7 cellular contexts compared by ENCODE assay signal in genomic region chr12:34033628-34034296, GRCh38.
DNase-seq lines count a peak whose midpoint lies in the region; ATAC-seq and TF ChIP-seq lines count a peak whose summit lies in the region.

No MANE protein-coding gene starts in this region.

- H3K9ac ChIP-seq in MM.1S (ENCODE audit: low read length) = no peak overlapping the region

- H3K4me3 ChIP-seq in GM06990 (replicated peaks; ENCODE audit: low read depth, low read length) (no peak overlapping the region), MM.1S (ENCODE audit: low read length) (no peak overlapping the region), cardiac fibroblast (replicated peaks in 1 of 2; ENCODE audit: low read depth in 2 of 2, low read length in 2 of 2) (no peak overlapping the region)

- ATAC-seq in HG03469 (IDR thresholded peaks at IDR 0.05; ENCODE audit: unreplicated experiment) = no peak

- no peaks in the 10 kb centered on the region for H3K27me3 Mint-ChIP-seq in nephron progenitor cell (ENCODE audit: low read depth, poor library complexity)

- H3K36me3 Mint-ChIP-seq in nephron progenitor cell (ENCODE audit: low read depth) = peaks cover 6% of the 10 kb centered on the region

- H3K27me3 ChIP-seq in GM06990 (replicated peaks; ENCODE audit: control insufficient read depth, insufficient read depth, low read length) = no peaks in the 10 kb centered on the region
- no peaks in the 10 kb centered on the region for H3K27me3 ChIP-seq in MM.1S (replicated peaks; ENCODE audit: insufficient read depth, low read length)

- H3K9me3 ChIP-seq in MM.1S (replicated peaks; ENCODE audit: insufficient read depth, low read length) = no peaks in the 10 kb centered on the region

- H3F3A ChIP-seq in MM.1S (ENCODE audit: insufficient read depth, low read length) = no peaks in the 10 kb centered on the region

- no peaks in the 10 kb centered on the region for H3K79me2 ChIP-seq in MM.1S (ENCODE audit: low read length)

- TF ChIP-seq CTCF in GM06990 (IDR thresholded peaks at IDR 0.05; ENCODE audit: insufficient read depth, low read length, poor library complexity, severe bottlenecking) = peak; percentile 36
- peak; percentile 33 for TF ChIP-seq CTCF in MM.1S (IDR thresholded peaks at IDR 0.05; ENCODE audit: low read length)
- peak; percentile 46 for TF ChIP-seq CTCF in cardiac fibroblast (IDR thresholded peaks at IDR 0.05; ENCODE audit: low read depth, low read length)
- peak; percentile 50 for TF ChIP-seq CTCF in nephron progenitor cell (IDR thresholded peaks at IDR 0.05)

- H2AFZ ChIP-seq in MM.1S (ENCODE audit: low read length) = no peak overlapping the region

- no peaks in the 10 kb centered on the region for H4K20me1 ChIP-seq in MM.1S (ENCODE audit: insufficient read depth, low read length)

- no peak overlapping the region for H3K4me3 Mint-ChIP-seq in nephron progenitor cell

- DNase-seq in GM06990 (ENCODE audit: extremely low read depth, insufficient read length) (no peak), MM.1S (peak; percentile 46), cardiac fibroblast (ENCODE audit: low read depth in 2 of 2) (peak; percentile 43 to 70), nephron progenitor cell (no peak), NCI-H1930 (lab: John Stamatoyannopoulos, UW) (no peak), Ammon's horn (ENCODE audit: low spot score) (no peak)

- no peaks in the 10 kb centered on the region for H3K9me2 ChIP-seq in MM.1S (replicated peaks; ENCODE audit: insufficient read depth, low read length)

- no peaks in the 10 kb centered on the region for H3K9me3 Mint-ChIP-seq in nephron progenitor cell

- no peaks in the 10 kb centered on the region for H3K4me1 ChIP-seq in MM.1S (ENCODE audit: low read length)

- H3K27ac ChIP-seq in MM.1S (ENCODE audit: low read length) = no peak overlapping the region

- H3K4me2 ChIP-seq in MM.1S (ENCODE audit: low read depth, low read length) = no peak overlapping the region

- H3K36me3 ChIP-seq in GM06990 (ENCODE audit: control insufficient read depth, insufficient read depth, low read length) = no peaks in the 10 kb centered on the region
- H3K36me3 ChIP-seq in MM.1S (replicated peaks; ENCODE audit: insufficient read depth, low read length) = no peaks in the 10 kb centered on the region

- no peak overlapping the region for H3K27ac Mint-ChIP-seq in nephron progenitor cell

- no peaks in the 10 kb centered on the region for H3K4me1 Mint-ChIP-seq in nephron progenitor cell

Comparison
In these comparisons a context has a peak if more than half of its experiments do, and no peak if none do; other contexts are left out.
1. DNase-seq: peak in MM.1S (single experiment) and cardiac fibroblast (2 of 2); none in GM06990 (single experiment), nephron progenitor cell (single experiment), NCI-H1930 (0 of 2) and Ammon's horn (single experiment).
2. Peak in every context shown above with its lines, with median percentiles within 50 percentile points of each other: CTCF ChIP-seq.